Comparison of ENCODE assay signal across 8 cellular contexts in genomic region chr2:211745295-211746097, GRCh38.
DNase-seq lines count a peak whose midpoint lies in the region; ATAC-seq lines count a peak whose summit lies in the region.

No MANE protein-coding gene starts in this region.

- peak; percentile 83 for ATAC-seq in GM18517 (IDR thresholded peaks at IDR 0.05; ENCODE audit: unreplicated experiment)
- ATAC-seq in HG02884 (IDR thresholded peaks at IDR 0.05; ENCODE audit: unreplicated experiment): peak; percentile 93
- no peak for ATAC-seq in sciatic nerve

- intact Hi-C loops in sciatic nerve (cut with DNase I): loop anchor here (10.0 kb wide), 1 partner anchor 809 kb away; no protein-coding TSS in a partner anchor

- peak; percentile 31 for DNase-seq in CD1c-positive myeloid dendritic cell (ENCODE audit: extremely low spot score)
- DNase-seq in NCI-H1092 treated with DMSO at 0.1 percent for 48 hours (lab: John Stamatoyannopoulos, UW): peak; percentile 64
- peak; percentile 66 for DNase-seq in SKM-1 (lab: John Stamatoyannopoulos, UW; ENCODE audit: unreplicated experiment)
- peak; percentile 41 for DNase-seq in epidermal melanocyte (ENCODE audit: insufficient read length, low spot score)
- peak; percentile 26 for DNase-seq in mucosa of gallbladder (ENCODE audit: low spot score)
- DNase-seq in sciatic nerve (ENCODE audit: low spot score): no peak
